Comparison of ENCODE assay signal across 33 cellular contexts in the genomic region with DNA sequence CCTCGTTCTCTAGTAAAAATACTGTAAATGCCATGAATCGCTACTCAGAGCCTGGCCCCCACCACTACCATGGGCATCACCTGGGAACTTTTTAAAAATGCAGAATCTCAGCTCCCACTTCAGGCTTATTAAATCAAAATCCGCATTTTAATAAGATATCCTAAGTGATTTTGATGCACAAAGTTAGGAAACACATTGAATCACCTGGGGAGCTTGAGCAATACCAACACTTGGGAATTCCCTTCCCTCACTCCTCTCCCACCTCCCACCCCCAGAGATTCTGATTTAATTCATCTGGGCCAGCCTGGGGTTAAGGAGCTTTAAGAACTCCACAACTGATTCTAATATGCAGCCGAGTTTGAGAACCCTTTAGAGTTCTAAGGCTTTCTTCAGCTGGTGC. TPM values are rescaled to one million over a fixed set of nuclear protein-coding genes. Genes with fewer than 3 reads are reported as not detected.
"Had no signal": no experiment of that assay in that cellular context is flagged by ENCODE, and none has a peak within 500 bp of the region (broad histone marks: within the 10 kb centered on the region; RNA-seq: fewer than 3 reads in every experiment).

No MANE protein-coding gene starts in this region.

- H3K27ac Mint-ChIP-seq: endodermal cell; progenitor cell of endocrine pancreas; stimulated activated effector memory CD8-positive, alpha-beta T cell treated with anti-CD3 and anti-CD28 coated beads, Interleukin-12 subunit alpha, Interleukin-12 subunit beta, amount 100 ng/mL, for 72 hours; type B pancreatic cell had no signal

- H3K4me3 ChIP-seq: esophagus muscularis mucosa, heart right ventricle, lower lobe of right lung, right atrium auricular region, stomach, thyroid gland had no signal

- H3K27me3 Mint-ChIP-seq: progenitor cell of endocrine pancreas, type B pancreatic cell had no signal

- H3K27me3 ChIP-seq: esophagus muscularis mucosa, heart right ventricle, neutrophil, right atrium auricular region, stomach, thyroid gland had no signal

- H3K9ac ChIP-seq: parathyroid adenoma had no signal

- H3K79me2 ChIP-seq: parathyroid adenoma had no signal

- H3K9me3 Mint-ChIP-seq: endodermal cell; immature natural killer cell; natural killer cell; stimulated activated effector memory CD8-positive, alpha-beta T cell treated with anti-CD3 and anti-CD28 coated beads, Interleukin-12 subunit alpha, Interleukin-12 subunit beta, amount 100 ng/mL, for 72 hours; type B pancreatic cell had no signal

- ATAC-seq: left colon; lower lobe of right lung; natural killer cell; sciatic nerve; stimulated activated effector memory CD8-positive, alpha-beta T cell treated with anti-CD3 and anti-CD28 coated beads, Interleukin-12 subunit alpha, Interleukin-12 subunit beta, amount 100 ng/mL, for 72 hours had no signal

- DNase-seq: cerebellar nuclear complex; effector CD8-positive, alpha-beta T cell; endodermal cell; foreskin melanocyte; glutamatergic neuron; heart right ventricle; hippocampal formation; immature natural killer cell; islet precursor cell; kidney glomerular epithelial cell; left colon; left ventricle myocardium superior; lower lobe of right lung; natural killer cell; stimulated activated CD4-positive, alpha-beta T cell treated with anti-CD3 and anti-CD28 coated beads, Interleukin-2, amount 100 ng/mL, for 24 hours; stimulated activated CD4-positive, alpha-beta T cell treated with anti-CD3 and anti-CD28 coated beads, Interleukin-4, amount 100 ng/mL, for 24 hours; stimulated activated naive CD4-positive, alpha-beta T cell treated with Interleukin-2 at 50 U/mL for 16 hours; stomach; thyroid gland had no signal

- H3K27ac ChIP-seq: lower lobe of right lung, neutrophil, parathyroid adenoma, stomach, thyroid gland had no signal

- H2AFZ ChIP-seq: parathyroid adenoma had no signal

- H3K9me3 ChIP-seq: esophagus muscularis mucosa, heart right ventricle, lower lobe of right lung, neutrophil, right atrium auricular region, stomach, thyroid gland had no signal

- H3K4me3 Mint-ChIP-seq: endodermal cell; immature natural killer cell; natural killer cell; stimulated activated effector memory CD8-positive, alpha-beta T cell treated with anti-CD3 and anti-CD28 coated beads, Interleukin-12 subunit alpha, Interleukin-12 subunit beta, amount 100 ng/mL, for 72 hours; type B pancreatic cell had no signal

RNA-seq across cellular contexts. Expression of a gene that starts 26.8 kb away (rescaled TPM):
- total RNA-seq: endodermal cell, epithelial cell of proximal tubule, fibroblast of lung, heart right ventricle, left colon, left ventricle myocardium superior, lower lobe of right lung, mononuclear cell, natural killer cell, omental fat pad, progenitor cell of endocrine pancreas, right atrium auricular region, sciatic nerve, subcutaneous adipose tissue, thyroid gland, urinary bladder had no signal
